In genomic region chr19:48539503-48540096, GRCh38 we compare ENCODE assay signal across 9 cellular contexts. TPM values are rescaled to one million over a fixed set of nuclear protein-coding genes. Genes with fewer than 3 reads are reported as not detected.
DNase-seq lines count a peak whose midpoint lies in the region; ATAC-seq and TF ChIP-seq lines count a peak whose summit lies in the region.
"Had no signal": no experiment of that assay in that cellular context is flagged by ENCODE, and none has a peak within 500 bp of the region (broad histone marks: within the 10 kb centered on the region; RNA-seq: fewer than 3 reads in every experiment).

No MANE protein-coding gene starts in this region.

- ATAC-seq in Right ventricle myocardium superior (ENCODE audit: poor library complexity) (no peak), HG03175 (IDR thresholded peaks at IDR 0.05; ENCODE audit: unreplicated experiment) (no peak), GM21529 (IDR thresholded peaks at IDR 0.05; ENCODE audit: unreplicated experiment) (no peak), HG02763 (IDR thresholded peaks at IDR 0.05; ENCODE audit: unreplicated experiment) (no peak)

- H3K36me3 ChIP-seq in cardiac muscle cell (no peaks in the 10 kb centered on the region), colonic mucosa (no peaks in the 10 kb centered on the region), thyroid gland (no peaks in the 10 kb centered on the region)

- H3K9me3 ChIP-seq in cardiac muscle cell (ENCODE audit: low read depth) = no peaks in the 10 kb centered on the region
- no peaks in the 10 kb centered on the region for H3K9me3 ChIP-seq in colonic mucosa
- no peaks in the 10 kb centered on the region for H3K9me3 ChIP-seq in thyroid gland

- H3K4me1 ChIP-seq in cardiac muscle cell (ENCODE audit: low read depth) = no peaks in the 10 kb centered on the region
- H3K4me1 ChIP-seq in colonic mucosa = no peaks in the 10 kb centered on the region
- peaks cover 13 to 20% of the 10 kb centered on the region in 2 donors for H3K4me1 ChIP-seq in thyroid gland

- WGBS in thyroid gland, 2 donors = 45 to 48% methylated on average over 17 of the region's 17 CpGs

- DNase-seq in cardiac muscle cell (ENCODE audit: low read depth in 1 of 2, low spot score in 1 of 2) (peak; percentile 61 to 65), Right ventricle myocardium superior (no peak), NCI-H510A treated with DMSO at 0.1 percent for 48 hours (lab: John Stamatoyannopoulos, UW) (peak; percentile 99), colonic mucosa (peak; percentile 58), thyroid gland (peak; percentile 58 to 62)
- DNase-seq: activated CD4-positive, alpha-beta T cell treated with anti-CD3 and anti-CD28 coated beads for 1 hour had no signal

- no peak for TF ChIP-seq CTCF in cardiac muscle cell (IDR thresholded peaks at IDR 0.05; ENCODE audit: low read depth, low read length)
- TF ChIP-seq CTCF in colonic mucosa (IDR thresholded peaks at IDR 0.05) = no peak
- no peak for TF ChIP-seq CTCF in thyroid gland (IDR thresholded peaks at IDR 0.05)

- H3K9ac ChIP-seq in colonic mucosa (ENCODE audit: low read depth in 2 of 2, low read length in 2 of 2) = no peak overlapping the region

- H3K4me3 ChIP-seq in cardiac muscle cell (no peak overlapping the region), colonic mucosa (no peak overlapping the region), thyroid gland (replicated peaks in 1 of 3) (no peak overlapping the region)

- intact Hi-C loops in Right ventricle myocardium superior (cut with DNase I) = no loop called here
- intact Hi-C loops in colonic mucosa (cut with DNase I) = no loop called here
- intact Hi-C loops in thyroid gland (cut with DNase I) = no loop called here

- TF ChIP-seq POLR2A in thyroid gland (IDR thresholded peaks at IDR 0.05) = no peak

- H3K27me3 ChIP-seq in cardiac muscle cell (no peaks in the 10 kb centered on the region), colonic mucosa (peaks cover 12% of the 10 kb centered on the region), thyroid gland (no peaks in the 10 kb centered on the region)

- H3K27ac ChIP-seq in cardiac muscle cell (no peak overlapping the region), colonic mucosa (no peak overlapping the region), thyroid gland (no peak overlapping the region)

RNA-seq across cellular contexts. Expression of gene SULT2B1, which starts 12.4 kb away (rescaled TPM):
- total RNA-seq in cardiac muscle cell = not detected in 2 replicates
- 0.20 and 0.85 TPM in 2 replicates for polyA plus RNA-seq in cardiac muscle cell
- 0.22 TPM for total RNA-seq in Right ventricle myocardium superior
- 1 to 10 TPM; 1.4 to 7.7 TPM for total RNA-seq in colonic mucosa
- total RNA-seq in thyroid gland = under 1 TPM in 3 of 4 donors, not detected in 1; 0.54 to 0.88 (median 0.78) TPM

RNA-seq across cellular contexts. Expression of gene LMTK3, which starts 28.0 kb away (rescaled TPM):
- total RNA-seq in cardiac muscle cell = 3.0 and 7.4 TPM in 2 replicates
- 1.1 and 2.2 TPM in 2 replicates for polyA plus RNA-seq in cardiac muscle cell
- 0.70 TPM for total RNA-seq in Right ventricle myocardium superior
- total RNA-seq in colonic mucosa = 1 to 10 TPM; 1.7 to 3.1 TPM
- 1 to 10 TPM; 3.0 to 7.1 (median 4.6) TPM for total RNA-seq in thyroid gland
